Comparison of ENCODE assay signal across 8 cellular contexts in genomic region chr12:11651377-11651776, GRCh38.
A peak's percentile ranks its signal among the peaks of the same experiment; 100 is the strongest.
DNase-seq lines count a peak whose midpoint lies in the region; ATAC-seq and TF ChIP-seq lines count a peak whose summit lies in the region.

No MANE protein-coding gene starts in this region.

- peaks cover 35% of the 10 kb centered on the region for H4K20me1 ChIP-seq in DND-41 (ENCODE audit: insufficient read depth, low read length)

- no peaks in the 10 kb centered on the region for H3K27me3 ChIP-seq in DND-41 (ENCODE audit: insufficient read depth, low read length, poor library complexity)
- H3K27me3 ChIP-seq in RWPE2 (ENCODE audit: insufficient read depth, poor library complexity, severe bottlenecking) = no peaks in the 10 kb centered on the region
- H3K27me3 ChIP-seq in parathyroid adenoma (ENCODE audit: control insufficient read depth, insufficient read depth, low read length) = no peaks in the 10 kb centered on the region

- H3K79me2 ChIP-seq in DND-41 (ENCODE audit: insufficient read depth, low read length) (peaks cover 66% of the 10 kb centered on the region), parathyroid adenoma (peaks cover 18% of the 10 kb centered on the region)

- ATAC-seq in DND-41 (ENCODE audit: insufficient read depth, low read depth) (peak; percentile 20; the same call in 2 of the 3 replicates), RWPE2 (ENCODE audit: low read depth) (no peak), HG02610 (IDR thresholded peaks at IDR 0.05; ENCODE audit: unreplicated experiment) (no peak), GM18858 (IDR thresholded peaks at IDR 0.05; ENCODE audit: unreplicated experiment) (no peak)

- peak overlapping the region; percentile 63 for H3K4me2 ChIP-seq in DND-41 (ENCODE audit: insufficient read depth, low read length)
- peak overlapping the region; percentile 87 for H3K4me2 ChIP-seq in parathyroid adenoma (ENCODE audit: low read length)

- no peak for TF ChIP-seq CTCF in DND-41 (IDR thresholded peaks at IDR 0.05; ENCODE audit: borderline replicate concordance, extremely low read depth, low read length, poor library complexity, severe bottlenecking)
- no peak for TF ChIP-seq CTCF in RWPE2 (IDR thresholded peaks at IDR 0.05; ENCODE audit: poor library complexity, severe bottlenecking)
- no peak for TF ChIP-seq CTCF in epithelial cell of esophagus (IDR thresholded peaks at IDR 0.05; ENCODE audit: insufficient read depth, low read depth, low read length, missing control alignments)
- no peak for TF ChIP-seq CTCF in parathyroid adenoma (IDR thresholded peaks at IDR 0.05)

- DNase-seq in DND-41 = peak; percentile 26
- no peak for DNase-seq in RWPE2 (ENCODE audit: low spot score)
- no peak for DNase-seq in epithelial cell of esophagus (ENCODE audit: low read depth)
- DNase-seq in HPDE6-E6E7 (ENCODE audit: extremely low spot score) = no peak
- DNase-seq in NCI-H1092 treated with DMSO at 0.1 percent for 48 hours (lab: John Stamatoyannopoulos, UW) = no peak

- peaks cover 53% of the 10 kb centered on the region for H3K4me1 ChIP-seq in DND-41 (ENCODE audit: insufficient read depth, low read length)
- peaks cover 9% of the 10 kb centered on the region for H3K4me1 ChIP-seq in RWPE2 (ENCODE audit: insufficient read depth, poor library complexity, severe bottlenecking)
- H3K4me1 ChIP-seq in parathyroid adenoma = peaks cover 10% of the 10 kb centered on the region

- H3K9me3 ChIP-seq in DND-41 (ENCODE audit: insufficient read depth, low read length, severe bottlenecking) (no peaks in the 10 kb centered on the region), RWPE2 (ENCODE audit: severe bottlenecking) (no peaks in the 10 kb centered on the region), parathyroid adenoma (ENCODE audit: control insufficient read depth, low read length) (no peaks in the 10 kb centered on the region)

- peaks cover 11% of the 10 kb centered on the region for H3K36me3 ChIP-seq in DND-41 (ENCODE audit: insufficient read depth, low read length)
- H3K36me3 ChIP-seq in RWPE2 (ENCODE audit: low read depth) = no peaks in the 10 kb centered on the region
- H3K36me3 ChIP-seq in parathyroid adenoma (ENCODE audit: control insufficient read depth, insufficient read depth, low read length) = no peaks in the 10 kb centered on the region

- H3K27ac ChIP-seq in DND-41 (ENCODE audit: low read length) = peak overlapping the region; percentile 97
- peak overlapping the region; percentile 97 for H3K27ac ChIP-seq in RWPE2 (ENCODE audit: poor library complexity, severe bottlenecking)
- H3K27ac ChIP-seq in parathyroid adenoma = peak overlapping the region; percentile 90

- H3K9ac ChIP-seq in DND-41 (ENCODE audit: low read depth, low read length) (peak overlapping the region; percentile 88), parathyroid adenoma (no peak overlapping the region)

- H2AFZ ChIP-seq in DND-41 (ENCODE audit: low read depth, low read length) (no peak overlapping the region), parathyroid adenoma (peak overlapping the region; percentile 23)

- peak overlapping the region; percentile 63 to 80 for H3K4me3 ChIP-seq in DND-41 (ENCODE audit: low read depth in 1 of 2, low read length in 2 of 2)
- H3K4me3 ChIP-seq in RWPE2 (ENCODE audit: severe bottlenecking) = peak overlapping the region; percentile 82
- H3K4me3 ChIP-seq in epithelial cell of esophagus (ENCODE audit: low read length) = peak overlapping the region; percentile 96
- peak overlapping the region; percentile 81 for H3K4me3 ChIP-seq in parathyroid adenoma (ENCODE audit: low read depth, low read length)
